14 cellular contexts compared by ENCODE assay signal in the genomic region with DNA sequence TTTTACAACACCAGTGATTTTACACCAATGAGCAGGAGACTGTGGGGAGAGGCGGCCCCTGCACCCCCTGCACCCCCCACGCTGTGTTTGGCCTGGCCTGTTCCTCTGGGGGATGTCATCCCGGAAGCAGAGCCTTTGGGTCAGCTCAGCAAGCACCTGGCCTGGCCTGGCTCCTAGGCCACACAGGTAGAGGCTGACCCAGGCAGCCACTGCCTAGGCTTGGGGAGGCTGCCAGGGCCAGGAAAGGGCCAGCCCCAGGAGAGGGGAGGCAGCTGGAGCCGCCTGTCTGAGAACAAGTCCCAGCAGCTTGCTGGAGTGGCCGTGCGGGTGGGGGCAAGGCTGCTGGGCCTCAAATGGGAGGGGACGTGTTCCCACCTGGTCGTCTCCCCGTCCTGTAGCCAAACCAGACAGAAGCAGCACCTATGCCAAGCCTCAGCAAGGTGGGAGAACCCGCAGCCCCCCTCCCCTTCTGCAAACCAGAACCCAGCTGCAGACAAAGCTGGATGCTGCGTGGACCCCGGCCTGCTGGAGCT. TPM values are rescaled to one million over a fixed set of nuclear protein-coding genes. Genes with fewer than 3 reads are reported as not detected.
DNase-seq lines count a peak whose midpoint lies in the region; ATAC-seq and TF ChIP-seq lines count a peak whose summit lies in the region.
"Had no signal": no experiment of that assay in that cellular context is flagged by ENCODE, and none has a peak within 500 bp of the region (broad histone marks: within the 10 kb centered on the region; RNA-seq: fewer than 3 reads in every experiment).

No MANE protein-coding gene starts in this region.

- H3K23ac ChIP-seq in mesendoderm (ENCODE audit: low read length): no peak overlapping the region

- no peak overlapping the region for H2BK120ac ChIP-seq in mesendoderm (ENCODE audit: low read depth, low read length)

- no peak overlapping the region for H4K8ac ChIP-seq in mesendoderm (ENCODE audit: low read depth, low read length)

- H3K9me3 ChIP-seq in body of pancreas: no peaks in the 10 kb centered on the region
- H3K9me3 ChIP-seq in vagina: no peaks in the 10 kb centered on the region
- H3K9me3 ChIP-seq: tibial nerve had no signal

- H3K79me1 ChIP-seq in mesendoderm (ENCODE audit: low read length): no peaks in the 10 kb centered on the region

- H3K79me2 ChIP-seq in mesendoderm (ENCODE audit: control insufficient read depth, insufficient read depth, low read length): no peaks in the 10 kb centered on the region

- peaks cover 28% of the 10 kb centered on the region for H3K4me1 Mint-ChIP-seq in activated naive CD8-positive, alpha-beta T cell (ENCODE audit: low read depth)
- H3K4me1 Mint-ChIP-seq in activated naive CD8-positive, alpha-beta T cell treated with anti-CD3 and anti-CD28 coated beads, Interleukin-2, amount 50 U/mL, for 24 hours: peaks cover 22% of the 10 kb centered on the region

- H3K36me3 ChIP-seq in body of pancreas (replicated peaks in 1 of 2; ENCODE audit: insufficient read depth in 1 of 2, low read depth in 2 of 2): no peaks in the 10 kb centered on the region
- H3K36me3 ChIP-seq in mesendoderm (ENCODE audit: control insufficient read depth, insufficient read depth, low read length): no peaks in the 10 kb centered on the region
- H3K36me3 ChIP-seq in vagina: no peaks in the 10 kb centered on the region
- H3K36me3 ChIP-seq: tibial nerve had no signal

- H3K27ac Mint-ChIP-seq in activated naive CD8-positive, alpha-beta T cell: peak overlapping the region; percentile 96
- H3K27ac Mint-ChIP-seq in activated naive CD8-positive, alpha-beta T cell treated with anti-CD3 and anti-CD28 coated beads, Interleukin-2, amount 50 U/mL, for 24 hours: no peak overlapping the region

- H3K4me3 ChIP-seq in body of pancreas (no peak overlapping the region), mesendoderm (ENCODE audit: low read length) (no peak overlapping the region), vagina (no peak overlapping the region)
- H3K4me3 ChIP-seq: tibial nerve had no signal

- H3K18ac ChIP-seq in mesendoderm (ENCODE audit: low read length): no peak overlapping the region

- TF ChIP-seq POLR2A in body of pancreas (IDR thresholded peaks at IDR 0.05): no peak
- TF ChIP-seq POLR2A in vagina (IDR thresholded peaks at IDR 0.05): no peak

- WGBS in body of pancreas, 2 donors: 69 to 85% methylated on average over 8 to 9 of the region's 12 CpGs
- no CpG with 5 or more reads among the region's 12 CpGs for WGBS in mesendoderm (ENCODE audit: extremely low coverage, insufficient coverage, low lambda C conversion rate)

- no peaks in the 10 kb centered on the region for H3K27me3 Mint-ChIP-seq in activated naive CD8-positive, alpha-beta T cell
- H3K27me3 Mint-ChIP-seq in activated naive CD8-positive, alpha-beta T cell treated with anti-CD3 and anti-CD28 coated beads, Interleukin-2, amount 50 U/mL, for 24 hours: no peaks in the 10 kb centered on the region

- ATAC-seq in activated naive CD8-positive, alpha-beta T cell treated with anti-CD3 and anti-CD28 coated beads, Interleukin-2, amount 50 U/mL, for 24 hours: no peak
- ATAC-seq in body of pancreas (no peak), HG03095 (IDR thresholded peaks at IDR 0.05; ENCODE audit: unreplicated experiment) (no peak)

- intact Hi-C loops in body of pancreas (cut with DNase I) (no loop called here), vagina (cut with DNase I) (no loop called here)

- H3K9ac ChIP-seq in mesendoderm (ENCODE audit: low read length): no peak overlapping the region

- H3K4me3 Mint-ChIP-seq in activated naive CD8-positive, alpha-beta T cell: no peak overlapping the region
- no peak overlapping the region for H3K4me3 Mint-ChIP-seq in activated naive CD8-positive, alpha-beta T cell treated with anti-CD3 and anti-CD28 coated beads, Interleukin-2, amount 50 U/mL, for 24 hours

- no peak overlapping the region for H2BK15ac ChIP-seq in mesendoderm (replicated peaks; ENCODE audit: low read depth)

- H4K5ac ChIP-seq in mesendoderm (ENCODE audit: low read length): no peak overlapping the region

- H3K56ac ChIP-seq in mesendoderm (ENCODE audit: low read length): peak overlapping the region; percentile 49

- no peak for DNase-seq in activated naive CD8-positive, alpha-beta T cell treated with anti-CD3 and anti-CD28 coated beads, Interleukin-2, amount 50 U/mL, for 24 hours
- DNase-seq in body of pancreas (no peak), mesendoderm (no peak), vagina (ENCODE audit: extremely low spot score in 2 of 2) (no peak), EL (no peak), caudate nucleus (lab: John Stamatoyannopoulos, UW) (no peak)
- DNase-seq: midbrain, NCI-H1105, NCI-H69, SHP77 treated with DMSO at 0.1 percent for 48 hours had no signal

- no peaks in the 10 kb centered on the region for H3K36me3 Mint-ChIP-seq in activated naive CD8-positive, alpha-beta T cell
- H3K36me3 Mint-ChIP-seq in activated naive CD8-positive, alpha-beta T cell treated with anti-CD3 and anti-CD28 coated beads, Interleukin-2, amount 50 U/mL, for 24 hours (ENCODE audit: low read depth): no peaks in the 10 kb centered on the region

- no peak overlapping the region for H2BK5ac ChIP-seq in mesendoderm (ENCODE audit: low read length)

- no peaks in the 10 kb centered on the region for H3K4me1 ChIP-seq in body of pancreas
- no peaks in the 10 kb centered on the region for H3K4me1 ChIP-seq in mesendoderm (ENCODE audit: control insufficient read depth, low read depth, low read length)
- peaks cover 16% of the 10 kb centered on the region for H3K4me1 ChIP-seq in vagina

- peak overlapping the region in 3 of 4 donors; percentile 25 to 58 (median 28) for H3K27ac ChIP-seq in body of pancreas
- H3K27ac ChIP-seq in mesendoderm (ENCODE audit: low read depth, low read length): no peak overlapping the region
- peak overlapping the region; percentile 43 for H3K27ac ChIP-seq in vagina
- H3K27ac ChIP-seq in caudate nucleus (ENCODE audit: low read depth, low read length): no peak overlapping the region

- TF ChIP-seq CTCF in body of pancreas (IDR thresholded peaks at IDR 0.05): no peak
- TF ChIP-seq CTCF in vagina (IDR thresholded peaks at IDR 0.05): no peak

- no peaks in the 10 kb centered on the region for H3K9me3 Mint-ChIP-seq in activated naive CD8-positive, alpha-beta T cell (ENCODE audit: low read depth)
- no peaks in the 10 kb centered on the region for H3K9me3 Mint-ChIP-seq in activated naive CD8-positive, alpha-beta T cell treated with anti-CD3 and anti-CD28 coated beads, Interleukin-2, amount 50 U/mL, for 24 hours

- no peak overlapping the region for H3K4ac ChIP-seq in mesendoderm (ENCODE audit: low read depth, low read length)

- H3K4me2 ChIP-seq in mesendoderm (ENCODE audit: low read length): no peak overlapping the region

- H2AK5ac ChIP-seq in mesendoderm (ENCODE audit: low read length): no peak overlapping the region

- H3K27me3 ChIP-seq in body of pancreas (no peaks in the 10 kb centered on the region), mesendoderm (ENCODE audit: insufficient read depth, low read length, poor library complexity) (no peaks in the 10 kb centered on the region), vagina (no peaks in the 10 kb centered on the region)
- H3K27me3 ChIP-seq: tibial nerve had no signal

RNA-seq across cellular contexts. Expression of gene DBH, which starts 46.9 kb away (rescaled TPM):
- total RNA-seq in body of pancreas (not detected), vagina (12.0 TPM)
- 0.03 TPM for polyA plus RNA-seq in mesendoderm (2013, experiment 1 of 2)
- not detected for polyA plus RNA-seq in mesendoderm (2013, experiment 2 of 2)
- polyA plus RNA-seq: BJ had no signal

RNA-seq across cellular contexts. Expression of gene SARDH, which starts 55.1 kb away (rescaled TPM):
- total RNA-seq in body of pancreas: 10 to 100 TPM; 20.2 to 61.0 TPM
- 2.8 TPM for polyA plus RNA-seq in mesendoderm (2013, experiment 1 of 2)
- 2.7 TPM for polyA plus RNA-seq in mesendoderm (2013, experiment 2 of 2)
- 2.0 TPM for total RNA-seq in vagina

Comparison
In these comparisons a context has a peak if more than half of its experiments do, and no peak if none do; other contexts are left out.
1. H3K27ac ChIP-seq: peak in body of pancreas (3 of 4) and vagina (single experiment); none in mesendoderm (single experiment) and caudate nucleus (single experiment).
2. RNA of gene DBH, which starts 46.9 kb away (total RNA-seq): 12.0 TPM in vagina (single experiment); not detected in body of pancreas; every median in the first group is over 10 times any median in the second.